In genomic region chr14:24146622-24146977, GRCh38 we compare ENCODE assay signal across 8 cellular contexts. TPM values are rescaled to one million over a fixed set of nuclear protein-coding genes. Genes with fewer than 3 reads are reported as not detected.
DNase-seq lines count a peak whose midpoint lies in the region; ATAC-seq and TF ChIP-seq lines count a peak whose summit lies in the region.

No MANE protein-coding gene starts in this region.

- CTCF ChIA-PET in AG04449 (lab: Yijun Ruan, JAX), result interaction anchor here (0.9 to 8.8 kb wide), 9 partner anchors 9 to 164 kb away, joined by 3 to 165 read pairs (median 11); partner anchors contain the start of genes IRF9 and LTB4R2
- CTCF ChIA-PET in mammary epithelial cell (lab: Charles Lee; ENCODE audit: low non-redundant PET), result interaction anchor here (0.5 to 1.2 kb wide), 5 partner anchors 11 to 162 kb away, joined by 3 to 6 read pairs (median 4); partner anchors contain the start of gene PSME1

- DNase-seq in AG04449 (ENCODE audit: low read depth, low spot score), result peak; percentile 76
- DNase-seq in NCI-H2196 (lab: John Stamatoyannopoulos, UW; ENCODE audit: unreplicated experiment), result peak; percentile 94
- peak; percentile 95 for DNase-seq in mammary epithelial cell
- peak; percentile 98 for DNase-seq in iPS-NIHi7 (ENCODE audit: extremely low spot score)
- DNase-seq in smooth muscle cell (lab: John Stamatoyannopoulos, UW; ENCODE audit: unreplicated experiment), result peak; percentile 93

- H3K36me3 ChIP-seq in mammary epithelial cell (ENCODE audit: insufficient read depth, low read length) (peaks cover 2% of the 10 kb centered on the region), smooth muscle cell (ENCODE audit: low read depth) (no peaks in the 10 kb centered on the region)

- BruUV-seq in mammary epithelial cell (replicated peaks; lab: Mats Ljungman, UMichigan), result no TSS peak

- no peak for TF ChIP-seq CTCF in AG04449 (IDR thresholded peaks at IDR 0.05; ENCODE audit: insufficient read depth, low read length, missing control alignments)
- TF ChIP-seq CTCF in WI38 (IDR thresholded peaks at IDR 0.05; ENCODE audit: low read depth, low read length), result no peak
- no peak for TF ChIP-seq CTCF in mammary epithelial cell (conservative IDR thresholded peaks at IDR 0.05 in 1 of 2, IDR thresholded peaks at IDR 0.05 in 1 of 2; ENCODE audit: extremely low read depth in 1 of 2, insufficient read depth in 1 of 2, low read depth in 1 of 2, low read length in 2 of 2)
- TF ChIP-seq CTCF in smooth muscle cell (IDR thresholded peaks at IDR 0.05; ENCODE audit: borderline replicate concordance, insufficient read depth, poor library complexity, severe bottlenecking), result no peak

- H3K79me2 ChIP-seq in mammary epithelial cell (ENCODE audit: insufficient read depth, low read length) (peaks cover 64% of the 10 kb centered on the region), smooth muscle cell (ENCODE audit: low read depth) (peaks cover 24% of the 10 kb centered on the region)

- H3K9ac ChIP-seq in mammary epithelial cell (ENCODE audit: insufficient read depth, low read length) (peak overlapping the region; percentile 69), smooth muscle cell (ENCODE audit: low read depth) (peak overlapping the region; percentile 82)

- peak overlapping the region; percentile 85 for H3K4me2 ChIP-seq in mammary epithelial cell (ENCODE audit: insufficient read depth, low read depth, low read length)
- peak overlapping the region; percentile 88 for H3K4me2 ChIP-seq in smooth muscle cell

- in situ Hi-C loops in mammary epithelial cell (cut with MboI; ENCODE audit: low sequenced_read_pairs in 2 of 2), result no loop called here

- peak overlapping the region; percentile 80 for H3K27ac ChIP-seq in mammary epithelial cell (ENCODE audit: insufficient read depth, low read depth, low read length)
- peak overlapping the region; percentile 93 for H3K27ac ChIP-seq in smooth muscle cell (ENCODE audit: low read depth)

- WGBS in mammary epithelial cell (ENCODE audit: low coverage, missing lambda C conversion rate), result 6% methylated on average over 14 of the region's 17 CpGs
- 0% methylated on average over 9 of the region's 17 CpGs for WGBS in smooth muscle cell (ENCODE audit: low lambda C conversion rate)

- intact Hi-C loops in mammary epithelial cell (cut with micrococcal nuclease), result loop anchor here (1.0 to 2.0 kb wide), 4 partner anchors 14 to 52 kb away; partner anchors contain the start of genes DCAF11, IPO4, IRF9 and NRL

- dilution Hi-C loops in mammary epithelial cell (cut with HindIII; ENCODE audit: low sequenced_read_pairs), result no loop called here

- no peaks in the 10 kb centered on the region for H3K9me3 ChIP-seq in mammary epithelial cell (replicated peaks; ENCODE audit: insufficient read depth, low read length)
- H3K9me3 ChIP-seq in smooth muscle cell (replicated peaks; ENCODE audit: low read depth), result no peaks in the 10 kb centered on the region

- H3K4me1 ChIP-seq in mammary epithelial cell (ENCODE audit: insufficient read depth, low read length) (peaks cover 18% of the 10 kb centered on the region), smooth muscle cell (ENCODE audit: low read depth) (peaks cover 15% of the 10 kb centered on the region)

- ATAC-seq in GM18907 (IDR thresholded peaks at IDR 0.05; ENCODE audit: unreplicated experiment) (peak; percentile 66), HG03139 (IDR thresholded peaks at IDR 0.05; ENCODE audit: unreplicated experiment) (peak; percentile 50)

- peak overlapping the region; percentile 79 for H3K4me3 ChIP-seq in AG04449 (ENCODE audit: low read depth, low read length)
- H3K4me3 ChIP-seq in WI38 (ENCODE audit: low read depth, low read length), result peak overlapping the region; percentile 75
- peak overlapping the region; percentile 75 to 93 (median 90) for H3K4me3 ChIP-seq in mammary epithelial cell (replicated peaks in 1 of 3; ENCODE audit: insufficient read depth in 1 of 3, low read depth in 2 of 3, low read length in 3 of 3)
- H3K4me3 ChIP-seq in smooth muscle cell, result peak overlapping the region; percentile 86

- H3F3A ChIP-seq in smooth muscle cell (ENCODE audit: low read depth), result peaks cover 16% of the 10 kb centered on the region

- H2AFZ ChIP-seq in mammary epithelial cell (ENCODE audit: low read depth, low read length), result peak overlapping the region; percentile 95
- H2AFZ ChIP-seq in smooth muscle cell (ENCODE audit: low read depth), result peak overlapping the region; percentile 35

- POLR2A ChIA-PET in AG04449 (lab: Yijun Ruan, JAX), result interaction anchor here (0.5 to 2.5 kb wide), 11 partner anchors 9 to 79 kb away, joined by 3 to 14 read pairs (median 5); partner anchors contain the start of genes DCAF11, IPO4, IRF9 and NRL

- no peaks in the 10 kb centered on the region for H4K20me1 ChIP-seq in mammary epithelial cell (ENCODE audit: insufficient read depth, low read length)
- peaks cover 9% of the 10 kb centered on the region for H4K20me1 ChIP-seq in smooth muscle cell (ENCODE audit: low read depth)

- H3K27me3 ChIP-seq in mammary epithelial cell (ENCODE audit: insufficient read depth, low read length) (no peaks in the 10 kb centered on the region), smooth muscle cell (ENCODE audit: low read depth) (no peaks in the 10 kb centered on the region)

RNA-seq across cellular contexts. Expression of gene PSME2, which starts 0.2 kb away (rescaled TPM):
- total RNA-seq in mammary epithelial cell (10 to 100 TPM; 33.7 to 96.3 TPM), smooth muscle cell (40.7 and 53.2 TPM in 2 replicates)
- polyA plus RNA-seq in mammary epithelial cell (99.2 TPM), smooth muscle cell (164 and 166 TPM in 2 replicates)
- 61.9 TPM for polyA minus RNA-seq in mammary epithelial cell

RNA-seq across cellular contexts. Expression of gene RNF31, which starts 0.7 kb away (rescaled TPM):
- total RNA-seq in mammary epithelial cell (10 to 100 TPM; 35.3 to 52.1 TPM), smooth muscle cell (39.3 and 74.8 TPM in 2 replicates)
- polyA plus RNA-seq in mammary epithelial cell (14.4 TPM), smooth muscle cell (23.3 and 25.4 TPM in 2 replicates)
- polyA minus RNA-seq in mammary epithelial cell, result 189 TPM

RNA-seq across cellular contexts. Expression of gene EMC9, which starts 5.2 kb away (rescaled TPM):
- total RNA-seq in mammary epithelial cell (10 to 100 TPM in 1 of 2 donors, 1 to 10 TPM in 1; 9.0 to 20.5 TPM), smooth muscle cell (6.3 and 13.0 TPM in 2 replicates)
- polyA plus RNA-seq in mammary epithelial cell (19.6 TPM), smooth muscle cell (11.9 and 16.9 TPM in 2 replicates)
- polyA minus RNA-seq in mammary epithelial cell, result 1.8 TPM

RNA-seq across cellular contexts. Expression of gene PSME1, which starts 10.6 kb away (rescaled TPM):
- total RNA-seq in mammary epithelial cell, result 10 to 100 TPM; 35.8 to 85.1 TPM
- 83.9 TPM for polyA plus RNA-seq in mammary epithelial cell
- polyA minus RNA-seq in mammary epithelial cell, result 82.8 TPM
- 41.4 and 49.4 TPM in 2 replicates for total RNA-seq in smooth muscle cell
- 94.1 and 114 TPM in 2 replicates for polyA plus RNA-seq in smooth muscle cell

RNA-seq across cellular contexts. Expression of gene IRF9, which starts 14.5 kb away (rescaled TPM):
- 10 to 100 TPM; 43.0 to 45.7 TPM for total RNA-seq in mammary epithelial cell
- 17.9 TPM for polyA plus RNA-seq in mammary epithelial cell
- 43.8 TPM for polyA minus RNA-seq in mammary epithelial cell
- 38.2 and 42.7 TPM in 2 replicates for total RNA-seq in smooth muscle cell
- polyA plus RNA-seq in smooth muscle cell, result 42.0 and 58.3 TPM in 2 replicates

Comparison
In these comparisons a context has a peak if more than half of its experiments do, and no peak if none do; other contexts are left out.
1. Peak in every context shown above with its lines: DNase-seq, ATAC-seq, H3K4me3 ChIP-seq and H3K27ac ChIP-seq.